Comparison of ENCODE assay signal across 8 cellular contexts in the genomic region with DNA sequence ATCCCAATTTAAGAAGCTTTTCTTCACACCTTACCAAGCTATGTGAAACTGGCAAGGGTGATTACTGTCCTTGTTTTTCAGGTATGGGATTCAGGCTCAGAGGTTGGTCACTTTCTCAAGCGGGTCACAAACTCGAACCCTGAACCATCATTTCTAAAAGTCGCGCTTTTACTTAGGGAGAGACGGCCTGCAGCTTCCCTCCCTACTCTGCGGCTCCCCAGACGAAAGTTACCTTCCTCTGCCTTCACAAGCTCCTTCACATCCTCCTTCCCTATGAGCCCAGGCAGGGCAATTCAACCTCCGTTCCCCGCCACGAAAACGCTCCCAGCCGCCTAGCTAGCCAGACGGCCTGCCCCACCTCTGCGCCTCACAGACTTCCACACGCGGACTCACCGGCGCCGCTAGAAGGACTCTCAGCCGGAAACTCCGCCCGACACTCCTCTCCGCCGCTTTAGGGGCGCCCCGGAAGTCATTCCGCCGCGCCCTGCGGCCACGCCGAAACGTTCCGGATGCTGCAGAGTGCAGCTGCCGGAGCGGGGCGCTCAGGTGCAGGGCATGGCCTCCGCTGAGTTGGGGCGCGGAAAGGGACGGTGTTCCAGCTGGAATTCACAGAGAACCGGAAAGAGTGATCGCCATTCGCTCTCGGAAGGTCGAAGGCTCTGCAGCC. TPM values are rescaled to one million over a fixed set of nuclear protein-coding genes. Genes with fewer than 3 reads are reported as not detected.
DNase-seq lines count a peak whose midpoint lies in the region; ATAC-seq and TF ChIP-seq lines count a peak whose summit lies in the region.
"Not testable (repeated sequence)": the region's sequence is repeated elsewhere in the genome, so short reads cannot be mapped to it uniquely, and the experiment has no call there.

A gene (minus strand): TSS at position 415 of the 667 bp plus-strand sequence. CDS start 4,913 bp downstream, outside the sequence.

- intact Hi-C loops in Panc1 (cut with micrococcal nuclease; ENCODE audit: unreplicated experiment); adrenal gland (cut with DNase I); heart right ventricle (cut with DNase I); aorta (cut with DNase I): not testable (repeated sequence)

- not testable (repeated sequence) for TF ChIP-seq CTCF in Panc1 (IDR thresholded peaks at IDR 0.05); adrenal gland (IDR thresholded peaks at IDR 0.05); heart right ventricle (IDR thresholded peaks at IDR 0.05); osteocyte (IDR thresholded peaks at IDR 0.05)

- not testable (repeated sequence) for H3K36me3 Mint-ChIP-seq in osteocyte (ENCODE audit: unreplicated experiment)

- H3K27me3 Mint-ChIP-seq in osteocyte (ENCODE audit: unreplicated experiment) = not testable (repeated sequence)

- not testable (repeated sequence) for H3K27ac Mint-ChIP-seq in osteocyte (ENCODE audit: unreplicated experiment)

- ATAC-seq in GM18868 (IDR thresholded peaks at IDR 0.05; ENCODE audit: unreplicated experiment) = peak; percentile 97
- ATAC-seq in GM21737 (IDR thresholded peaks at IDR 0.05; ENCODE audit: unreplicated experiment) = peak; percentile 96
- peak; percentile 93 for ATAC-seq in HG03095 (IDR thresholded peaks at IDR 0.05; ENCODE audit: unreplicated experiment)
- ATAC-seq in Panc1 = peak; percentile 99
- peak; percentile 97 to 100 (median 99) for ATAC-seq in heart right ventricle
- ATAC-seq in aorta (ENCODE audit: low FRiP score) = peak; percentile 98

- DNase-seq in Panc1 (ENCODE audit: low read depth, low spot score); adrenal gland; heart right ventricle; osteocyte (ENCODE audit: extremely low spot score, unreplicated experiment); aorta: not testable (repeated sequence)

- TF ChIP-seq POLR2A in adrenal gland (IDR thresholded peaks at IDR 0.05) = not testable (repeated sequence)

- WGBS in adrenal gland, 4 donors = no CpG with 5 or more reads among the region's 46 CpGs
- WGBS in heart right ventricle, 2 donors = no CpG with 5 or more reads among the region's 46 CpGs
- no CpG with 5 or more reads among the region's 46 CpGs for WGBS in aorta, 2 donors

- not testable (repeated sequence) for H3K27me3 ChIP-seq in Panc1 (ENCODE audit: control insufficient read depth, insufficient read depth, low read length); adrenal gland; heart right ventricle; aorta (ENCODE audit: control insufficient read depth in 1 of 2, insufficient read depth in 2 of 2, low read length in 1 of 2)

- POLR2A ChIA-PET in Panc1 (lab: Charles Lee) = not testable (repeated sequence)

- in situ Hi-C loops in Panc1 (cut with HindIII; ENCODE audit: low pct_unique_long_range_greater_than_20kb, low sequenced_read_pairs) = not testable (repeated sequence)

- not testable (repeated sequence) for H3K4me1 Mint-ChIP-seq in osteocyte (ENCODE audit: unreplicated experiment)

- not testable (repeated sequence) for H3K4me1 ChIP-seq in Panc1 (ENCODE audit: control insufficient read depth, insufficient read depth, low read length); adrenal gland (replicated peaks in 1 of 2); heart right ventricle; aorta (ENCODE audit: control insufficient read depth in 1 of 2, insufficient read depth in 2 of 2, low read length in 2 of 2)

- not testable (repeated sequence) for H3K36me3 ChIP-seq in Panc1 (ENCODE audit: control insufficient read depth, insufficient read depth, low read length); adrenal gland (replicated peaks in 1 of 2); heart right ventricle; aorta (ENCODE audit: control insufficient read depth in 1 of 2, insufficient read depth in 2 of 2, low read length in 1 of 2)

- not testable (repeated sequence) for H3K4me3 Mint-ChIP-seq in osteocyte (ENCODE audit: unreplicated experiment)

- H3K27ac ChIP-seq in Panc1 (ENCODE audit: low read length); adrenal gland; heart right ventricle; aorta (ENCODE audit: low read depth in 1 of 2, low read length in 2 of 2): not testable (repeated sequence)

- not testable (repeated sequence) for H3K9me3 Mint-ChIP-seq in osteocyte (ENCODE audit: unreplicated experiment)

- not testable (repeated sequence) for H3K9me3 ChIP-seq in Panc1 (ENCODE audit: control insufficient read depth, insufficient read depth, low read depth, low read length); adrenal gland (replicated peaks in 1 of 3); heart right ventricle; aorta (ENCODE audit: control insufficient read depth, low read length)

- not testable (repeated sequence) for BruUV-seq in Panc1 (replicated peaks; lab: Mats Ljungman, UMichigan)

- CTCF ChIA-PET in Panc1 (lab: Charles Lee) = not testable (repeated sequence)

- H3K4me3 ChIP-seq in Panc1 (ENCODE audit: low read depth in 2 of 2, low read length in 2 of 2); adrenal gland; heart right ventricle; aorta (ENCODE audit: low read length in 2 of 2): not testable (repeated sequence)

RNA-seq across cellular contexts. Expression of the gene that starts here (rescaled TPM):
- total RNA-seq in Panc1 (2021; ENCODE audit: unreplicated experiment) (39.7 TPM), adrenal gland (10 to 100 TPM in 6 of 8 donors, 1 to 10 TPM in 2; 2.6 to 33.9 (median 17.3) TPM), heart right ventricle (10 to 100 TPM in 3 of 10 donors, 1 to 10 TPM in 7; 5.2 to 14.0 (median 7.1) TPM), osteocyte (24.5 and 29.6 TPM in 2 replicates), aorta (10 to 100 TPM; 25.3 to 25.7 TPM)
- polyA plus RNA-seq in Panc1 (2012; ENCODE audit: insufficient read length) = 20.0 TPM
- polyA plus RNA-seq in adrenal gland (10 to 100 TPM in 1 of 3 donors, 1 to 10 TPM in 2; 4.2 to 23.5 (median 5.2) TPM), heart right ventricle (1 to 10 TPM; 4.2 to 9.9 TPM), aorta (10 to 100 TPM in 1 of 2 donors, 1 to 10 TPM in 1; 4.5 to 13.0 TPM)
